21 cellular contexts compared by ENCODE assay signal in genomic region chr17:78705071-78705470, GRCh38.
DNase-seq lines count a peak whose midpoint lies in the region; ATAC-seq and TF ChIP-seq lines count a peak whose summit lies in the region.
"Had no signal": no experiment of that assay in that cellular context is flagged by ENCODE, and none has a peak within 500 bp of the region (broad histone marks: within the 10 kb centered on the region; RNA-seq: fewer than 3 reads in every experiment).

No MANE protein-coding gene starts in this region.

- H3K4me3 ChIP-seq in RWPE2 (ENCODE audit: severe bottlenecking) (no peak overlapping the region), psoas muscle (no peak overlapping the region), upper lobe of left lung (no peak overlapping the region)
- H3K4me3 ChIP-seq: Peyer's patch, sigmoid colon, transverse colon had no signal

- no peak for TF ChIP-seq EP300 in upper lobe of left lung (IDR thresholded peaks at IDR 0.05)

- intact Hi-C loops in activated CD8-positive, alpha-beta T cell treated with anti-CD3 and anti-CD28 coated beads for 36 hours (cut with micrococcal nuclease) = loop anchor here (5.0 kb wide), 1 partner anchor 42 kb away; no protein-coding TSS in a partner anchor
- intact Hi-C loops in psoas muscle (cut with DNase I) (no loop called here), left colon (cut with DNase I, micrococcal nuclease) (loop anchor here in 1 of 2 donors (5.0 kb wide), 1 partner anchor 208 kb away; no protein-coding TSS in a partner anchor)

- POLR2A ChIA-PET in activated CD8-positive, alpha-beta T cell treated with anti-CD3 and anti-CD28 coated beads for 36 hours (lab: Charles Lee) = no interaction called here
- POLR2A ChIA-PET in activated CD8-positive, alpha-beta T cell treated with anti-CD3 and anti-CD28 coated beads, Interleukin-2, amount 10 ng/mL, durations not matched to agents 7 days and 5 days (lab: Charles Lee) = no interaction called here

- DNase-seq in activated CD8-positive, alpha-beta T cell treated with anti-CD3 and anti-CD28 coated beads for 36 hours = no peak
- no peak for DNase-seq in activated CD8-positive, alpha-beta T cell treated with anti-CD3 and anti-CD28 coated beads, Interleukin-2, amount 10 ng/mL, durations not matched to agents 7 days and 5 days
- DNase-seq in RWPE2 (ENCODE audit: low spot score) (no peak), globus pallidus (ENCODE audit: low spot score) (peak; percentile 50), psoas muscle (no peak), upper lobe of left lung (no peak), left colon (no peak), 8988T (no peak)
- DNase-seq: activated CD8-positive, alpha-beta memory T cell treated with anti-CD3 and anti-CD28 coated beads, Interleukin-2, amount 50 U/mL, for 4 hours; CD8-positive, alpha-beta memory T cell; cerebellar nuclear complex; EL; H7; NCI-H1930; NCI-H526 treated with DMSO at 0.1 percent for 48 hours; Peyer's patch; sigmoid colon; stimulated activated CD8-positive, alpha-beta memory T cell treated with anti-CD3 and anti-CD28 coated beads, Interleukin-4, amount 100 ng/mL, for 48 hours; T-helper 1 cell; transverse colon had no signal

- TF ChIP-seq CTCF in activated CD8-positive, alpha-beta T cell treated with anti-CD3 and anti-CD28 coated beads for 36 hours (IDR thresholded peaks at IDR 0.05) = no peak
- TF ChIP-seq CTCF in RWPE2 (IDR thresholded peaks at IDR 0.05; ENCODE audit: poor library complexity, severe bottlenecking) (no peak), psoas muscle (IDR thresholded peaks at IDR 0.05) (no peak), upper lobe of left lung (IDR thresholded peaks at IDR 0.05) (no peak)

- H3K27me3 ChIP-seq in RWPE2 (ENCODE audit: insufficient read depth, poor library complexity, severe bottlenecking) = no peaks in the 10 kb centered on the region
- no peaks in the 10 kb centered on the region for H3K27me3 ChIP-seq in psoas muscle (ENCODE audit: insufficient read depth in 3 of 3, low read length in 2 of 3)
- H3K27me3 ChIP-seq in upper lobe of left lung = no peaks in the 10 kb centered on the region
- H3K27me3 ChIP-seq: Peyer's patch, sigmoid colon, transverse colon had no signal

- no peaks in the 10 kb centered on the region for H3K9me3 Mint-ChIP-seq in activated CD8-positive, alpha-beta T cell treated with anti-CD3 and anti-CD28 coated beads for 36 hours
- no peaks in the 10 kb centered on the region for H3K9me3 Mint-ChIP-seq in activated CD8-positive, alpha-beta T cell treated with anti-CD3 and anti-CD28 coated beads, Interleukin-2, amount 10 ng/mL, durations not matched to agents 7 days and 5 days (ENCODE audit: insufficient read depth)
- H3K9me3 Mint-ChIP-seq: CD8-positive, alpha-beta memory T cell; WTC11 had no signal

- no peak for TF ChIP-seq POLR2A in upper lobe of left lung (IDR thresholded peaks at IDR 0.05)

- no peak for ATAC-seq in activated CD8-positive, alpha-beta T cell treated with anti-CD3 and anti-CD28 coated beads for 36 hours
- no peak for ATAC-seq in activated CD8-positive, alpha-beta T cell treated with anti-CD3 and anti-CD28 coated beads, Interleukin-2, amount 10 ng/mL, durations not matched to agents 7 days and 5 days
- no peak for ATAC-seq in RWPE2 (ENCODE audit: low read depth)
- peak in 3 of 4 donors; percentile 22 to 54 (median 40) for ATAC-seq in psoas muscle
- ATAC-seq in upper lobe of left lung (ENCODE audit: low FRiP score in 2 of 2) = no peak
- no peak for ATAC-seq in left colon
- ATAC-seq: WTC11 had no signal

- H3K27ac ChIP-seq in RWPE2 (ENCODE audit: poor library complexity, severe bottlenecking) (peak overlapping the region; percentile 92), psoas muscle (peak overlapping the region; percentile 1), upper lobe of left lung (peak overlapping the region in 1 of 4 donors; percentile 38)
- H3K27ac ChIP-seq: Peyer's patch, sigmoid colon, transverse colon had no signal

- H3K4me3 Mint-ChIP-seq in activated CD8-positive, alpha-beta T cell treated with anti-CD3 and anti-CD28 coated beads for 36 hours = no peak overlapping the region
- no peak overlapping the region for H3K4me3 Mint-ChIP-seq in activated CD8-positive, alpha-beta T cell treated with anti-CD3 and anti-CD28 coated beads, Interleukin-2, amount 10 ng/mL, durations not matched to agents 7 days and 5 days
- H3K4me3 Mint-ChIP-seq: WTC11 had no signal

- H3K36me3 ChIP-seq in RWPE2 (ENCODE audit: low read depth) (peaks cover 75% of the 10 kb centered on the region), psoas muscle (ENCODE audit: insufficient read depth in 1 of 2, low read depth in 1 of 2) (peaks cover 12 to 79% of the 10 kb centered on the region in 2 donors), upper lobe of left lung (peaks cover 15 to 76% (median 38%) of the 10 kb centered on the region in 4 donors)

- H3K27ac Mint-ChIP-seq in activated CD8-positive, alpha-beta T cell treated with anti-CD3 and anti-CD28 coated beads for 36 hours = peak overlapping the region; percentile 63
- no peak overlapping the region for H3K27ac Mint-ChIP-seq in activated CD8-positive, alpha-beta T cell treated with anti-CD3 and anti-CD28 coated beads, Interleukin-2, amount 10 ng/mL, durations not matched to agents 7 days and 5 days
- H3K27ac Mint-ChIP-seq: WTC11 had no signal

- H3K9me3 ChIP-seq in RWPE2 (ENCODE audit: severe bottlenecking) (no peaks in the 10 kb centered on the region), psoas muscle (no peaks in the 10 kb centered on the region), upper lobe of left lung (no peaks in the 10 kb centered on the region)
- H3K9me3 ChIP-seq: Peyer's patch, sigmoid colon, transverse colon had no signal

- 58 to 72% (median 67%) methylated on average over 4 of the region's 4 CpGs for WGBS in psoas muscle, 3 donors
- WGBS in upper lobe of left lung, 2 donors = 85 to 89% methylated on average over 2 to 4 of the region's 4 CpGs

- CTCF ChIA-PET in activated CD8-positive, alpha-beta T cell treated with anti-CD3 and anti-CD28 coated beads for 36 hours (lab: Charles Lee) = no interaction called here
- CTCF ChIA-PET in activated CD8-positive, alpha-beta T cell treated with anti-CD3 and anti-CD28 coated beads, Interleukin-2, amount 10 ng/mL, durations not matched to agents 7 days and 5 days (lab: Charles Lee) = interaction anchor here (0.9 kb wide), 2 partner anchors 12 to 28 kb away, joined by 3 read pairs; no protein-coding TSS in a partner anchor

- H3K4me1 ChIP-seq in RWPE2 (ENCODE audit: insufficient read depth, poor library complexity, severe bottlenecking) (peaks cover 40% of the 10 kb centered on the region), psoas muscle (peaks cover 17% of the 10 kb centered on the region), upper lobe of left lung (peaks cover 15 to 24% (median 18%) of the 10 kb centered on the region in 4 donors)

- no peaks in the 10 kb centered on the region for H3K27me3 Mint-ChIP-seq in activated CD8-positive, alpha-beta T cell treated with anti-CD3 and anti-CD28 coated beads for 36 hours
- no peaks in the 10 kb centered on the region for H3K27me3 Mint-ChIP-seq in activated CD8-positive, alpha-beta T cell treated with anti-CD3 and anti-CD28 coated beads, Interleukin-2, amount 10 ng/mL, durations not matched to agents 7 days and 5 days (ENCODE audit: low read depth)
- H3K27me3 Mint-ChIP-seq: CD8-positive, alpha-beta memory T cell had no signal

- peaks cover 37% of the 10 kb centered on the region for H3K36me3 Mint-ChIP-seq in activated CD8-positive, alpha-beta T cell treated with anti-CD3 and anti-CD28 coated beads for 36 hours (ENCODE audit: low read depth)
- H3K36me3 Mint-ChIP-seq in activated CD8-positive, alpha-beta T cell treated with anti-CD3 and anti-CD28 coated beads, Interleukin-2, amount 10 ng/mL, durations not matched to agents 7 days and 5 days (ENCODE audit: low read depth) = peaks cover 64% of the 10 kb centered on the region

- H3K4me1 Mint-ChIP-seq in activated CD8-positive, alpha-beta T cell treated with anti-CD3 and anti-CD28 coated beads for 36 hours (ENCODE audit: low read depth) = peaks cover 38% of the 10 kb centered on the region
- peaks cover 27% of the 10 kb centered on the region for H3K4me1 Mint-ChIP-seq in activated CD8-positive, alpha-beta T cell treated with anti-CD3 and anti-CD28 coated beads, Interleukin-2, amount 10 ng/mL, durations not matched to agents 7 days and 5 days (ENCODE audit: low read depth)

Comparison
In these comparisons a context has a peak if more than half of its experiments do, and no peak if none do; other contexts are left out.
1. ATAC-seq: peak in psoas muscle (3 of 4); none in activated CD8-positive, alpha-beta T cell treated with anti-CD3 and anti-CD28 coated beads for 36 hours (single experiment), activated CD8-positive, alpha-beta T cell treated with anti-CD3 and anti-CD28 coated beads, Interleukin-2, amount 10 ng/mL, durations not matched to agents 7 days and 5 days (single experiment), RWPE2 (single experiment), upper lobe of left lung (0 of 2) and left colon (single experiment).